In genomic region chr7:127844707-127845331, GRCh38 we compare ENCODE assay signal across 11 cellular contexts.
DNase-seq lines count a peak whose midpoint lies in the region; ATAC-seq and TF ChIP-seq lines count a peak whose summit lies in the region.
"Had no signal": no experiment of that assay in that cellular context is flagged by ENCODE, and none has a peak within 500 bp of the region (broad histone marks: within the 10 kb centered on the region; RNA-seq: fewer than 3 reads in every experiment).

No MANE protein-coding gene starts in this region.

- H2BK120ac ChIP-seq in mesendoderm (ENCODE audit: low read depth, low read length) = no peak overlapping the region

- H2BK5ac ChIP-seq in mesendoderm (ENCODE audit: low read length) = no peak overlapping the region

- H3K27ac ChIP-seq in mesendoderm (ENCODE audit: low read depth, low read length) = no peak overlapping the region

- peaks cover 6% of the 10 kb centered on the region for H3K79me1 ChIP-seq in mesendoderm (ENCODE audit: low read length)

- no peak overlapping the region for H4K8ac ChIP-seq in mesendoderm (ENCODE audit: low read depth, low read length)

- no peak overlapping the region for H3K56ac ChIP-seq in mesendoderm (ENCODE audit: low read length)

- H3K4ac ChIP-seq in mesendoderm (ENCODE audit: low read depth, low read length) = no peak overlapping the region

- H2BK15ac ChIP-seq in mesendoderm (replicated peaks; ENCODE audit: low read depth) = no peak overlapping the region

- H3K4me3 ChIP-seq in epithelial cell of esophagus (ENCODE audit: low read length) = no peak overlapping the region
- no peak overlapping the region for H3K4me3 ChIP-seq in mesendoderm (ENCODE audit: low read length)
- H3K4me3 ChIP-seq: Peyer's patch had no signal

- TF ChIP-seq CTCF in epithelial cell of esophagus (IDR thresholded peaks at IDR 0.05; ENCODE audit: insufficient read depth, low read depth, low read length, missing control alignments) = no peak
- TF ChIP-seq CTCF in omental fat pad (IDR thresholded peaks at IDR 0.05) = no peak

- no peak overlapping the region for H3K9ac ChIP-seq in mesendoderm (ENCODE audit: low read length)

- H3K4me1 ChIP-seq in mesendoderm (ENCODE audit: control insufficient read depth, low read depth, low read length) = no peaks in the 10 kb centered on the region

- H3K23ac ChIP-seq in mesendoderm (ENCODE audit: low read length) = no peak overlapping the region

- peak; percentile 37 for DNase-seq in DMS79 (lab: John Stamatoyannopoulos, UW)
- DNase-seq in NCI-H2227 (lab: John Stamatoyannopoulos, UW; ENCODE audit: unreplicated experiment) = peak; percentile 8
- DNase-seq in epithelial cell of esophagus (ENCODE audit: low read depth) = peak; percentile 29
- DNase-seq in omental fat pad (ENCODE audit: low spot score) = no peak
- DNase-seq in mesendoderm = no peak
- no peak for DNase-seq in stimulated activated CD4-positive, alpha-beta T cell treated with anti-CD3 and anti-CD28 coated beads, Interleukin-4, amount 100 ng/mL, for 24 hours
- DNase-seq in iPS-NIHi11 (ENCODE audit: low spot score) = no peak
- DNase-seq: activated gamma-delta T cell; naive thymus-derived CD8-positive, alpha-beta T cell had no signal

- H3K4me2 ChIP-seq in mesendoderm (ENCODE audit: low read length) = no peak overlapping the region

- H2AK5ac ChIP-seq in mesendoderm (ENCODE audit: low read length) = no peak overlapping the region

- ATAC-seq in omental fat pad (ENCODE audit: low FRiP score) (peak; percentile 70), HG02798 (IDR thresholded peaks at IDR 0.05; ENCODE audit: poor library complexity, unreplicated experiment) (no peak)
- ATAC-seq: naive thymus-derived CD8-positive, alpha-beta T cell had no signal

- H3K79me2 ChIP-seq in mesendoderm (ENCODE audit: control insufficient read depth, insufficient read depth, low read length) = no peaks in the 10 kb centered on the region

- no peak overlapping the region for H3K18ac ChIP-seq in mesendoderm (ENCODE audit: low read length)

- H4K5ac ChIP-seq in mesendoderm (ENCODE audit: low read length) = no peak overlapping the region

- WGBS in mesendoderm (ENCODE audit: extremely low coverage, insufficient coverage, low lambda C conversion rate) = no CpG with 5 or more reads among the region's 2 CpGs

- H3K27me3 ChIP-seq in mesendoderm (ENCODE audit: insufficient read depth, low read length, poor library complexity) = no peaks in the 10 kb centered on the region
- H3K27me3 ChIP-seq: Peyer's patch had no signal

- peaks cover 1% of the 10 kb centered on the region for H3K36me3 ChIP-seq in mesendoderm (ENCODE audit: control insufficient read depth, insufficient read depth, low read length)
- H3K36me3 ChIP-seq: Peyer's patch had no signal

Comparison
In these comparisons a context has a peak if more than half of its experiments do, and no peak if none do; other contexts are left out.
1. DNase-seq: peak in DMS79 (single experiment), NCI-H2227 (single experiment) and epithelial cell of esophagus (single experiment); none in omental fat pad (single experiment), mesendoderm (single experiment), stimulated activated CD4-positive, alpha-beta T cell treated with anti-CD3 and anti-CD28 coated beads, Interleukin-4, amount 100 ng/mL, for 24 hours (single experiment) and iPS-NIHi11 (single experiment).